Comparison of ENCODE assay signal across 8 cellular contexts in the genomic region with DNA sequence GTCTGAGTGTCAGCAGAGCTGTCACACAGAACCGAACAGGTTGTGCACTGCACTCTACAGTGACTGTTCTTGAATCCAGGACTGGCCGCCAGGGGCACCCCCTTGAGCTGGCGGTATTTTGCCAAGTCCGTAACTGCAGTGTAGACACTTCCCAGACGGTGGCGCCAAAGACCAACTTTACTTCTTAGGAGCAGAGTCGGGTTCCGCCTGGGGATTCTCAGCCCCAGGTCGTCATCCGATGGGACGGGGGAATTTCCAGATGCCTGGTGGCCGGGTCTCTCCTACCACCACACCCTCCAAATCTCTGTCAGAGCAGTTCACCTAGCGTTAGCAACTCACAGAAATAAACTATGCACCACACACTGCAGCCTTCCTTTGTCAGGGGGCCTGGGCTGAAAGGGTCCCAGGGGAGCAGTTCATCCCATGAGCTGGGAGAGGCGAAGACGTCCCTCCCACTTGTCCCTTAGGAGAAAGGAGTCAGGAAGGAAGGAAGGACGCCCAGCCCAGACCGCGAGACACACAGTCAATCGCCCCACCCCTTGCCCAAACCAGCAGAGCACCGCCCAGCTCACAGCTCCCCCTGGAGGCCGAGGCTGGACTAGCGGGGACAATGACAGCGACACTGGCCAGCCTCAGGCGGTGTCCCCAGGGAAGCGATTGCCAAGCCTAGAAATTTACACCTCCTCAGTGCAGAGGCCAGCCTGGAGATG. TPM values are rescaled to one million over a fixed set of nuclear protein-coding genes. Genes with fewer than 3 reads are reported as not detected.
DNase-seq lines count a peak whose midpoint lies in the region; ATAC-seq and TF ChIP-seq lines count a peak whose summit lies in the region.

No MANE protein-coding gene starts in this region.

- H3K27me3 Mint-ChIP-seq in naive B cell = no peaks in the 10 kb centered on the region

- peak overlapping the region; percentile 93 for H3K4me2 ChIP-seq in DOHH2 (ENCODE audit: low read length)

- H3K36me3 ChIP-seq in DOHH2 (ENCODE audit: control insufficient read depth, low read length) (no peaks in the 10 kb centered on the region), KOPT-K1 (ENCODE audit: insufficient read depth, low read length) (no peaks in the 10 kb centered on the region), Panc1 (ENCODE audit: control insufficient read depth, insufficient read depth, low read length) (no peaks in the 10 kb centered on the region)

- POLR2A ChIA-PET in Panc1 (lab: Charles Lee) = no interaction called here

- H3F3A ChIP-seq in DOHH2 (ENCODE audit: control insufficient read depth, insufficient read depth) = peaks cover 26% of the 10 kb centered on the region

- no peaks in the 10 kb centered on the region for H4K20me1 ChIP-seq in DOHH2 (ENCODE audit: control insufficient read depth, insufficient read depth, low read depth, low read length)

- H3K9me3 ChIP-seq in DOHH2 (ENCODE audit: control insufficient read depth, insufficient read depth, low read length) (no peaks in the 10 kb centered on the region), KOPT-K1 (ENCODE audit: insufficient read depth, low read length, poor library complexity, severe bottlenecking) (no peaks in the 10 kb centered on the region), Panc1 (ENCODE audit: control insufficient read depth, insufficient read depth, low read depth, low read length) (no peaks in the 10 kb centered on the region)

- H3K27ac ChIP-seq in DOHH2 (ENCODE audit: low read depth, low read length) = peak overlapping the region; percentile 68
- peak overlapping the region; percentile 73 for H3K27ac ChIP-seq in KOPT-K1 (ENCODE audit: low read depth, low read length, poor library complexity, severe bottlenecking)
- H3K27ac ChIP-seq in Panc1 (ENCODE audit: low read length) = peak overlapping the region; percentile 85

- BruUV-seq in Panc1 (replicated peaks; lab: Mats Ljungman, UMichigan) = no TSS peak

- peak overlapping the region; percentile 84 to 95 (median 94) for H3K4me3 Mint-ChIP-seq in naive B cell
- peak overlapping the region; percentile 94 for H3K4me3 Mint-ChIP-seq in stimulated activated effector memory CD8-positive, alpha-beta T cell treated with anti-CD3 and anti-CD28 coated beads, Interleukin-12 subunit alpha, Interleukin-12 subunit beta, amount 100 ng/mL, for 72 hours

- H3K4me1 ChIP-seq in DOHH2 (ENCODE audit: control insufficient read depth, low read length) (peaks cover 52% of the 10 kb centered on the region), Panc1 (ENCODE audit: control insufficient read depth, insufficient read depth, low read length) (no peaks in the 10 kb centered on the region; the same call in 1 of the 2 replicates)

- peaks cover 3% of the 10 kb centered on the region; the same call in 1 of the 2 replicates for H3K79me2 ChIP-seq in DOHH2 (ENCODE audit: control insufficient read depth, low read length)

- intact Hi-C loops in Panc1 (cut with micrococcal nuclease; ENCODE audit: unreplicated experiment) = no loop called here

- in situ Hi-C loops in Panc1 (cut with HindIII; ENCODE audit: low pct_unique_long_range_greater_than_20kb, low sequenced_read_pairs) = no loop called here

- no peaks in the 10 kb centered on the region for H3K27me3 ChIP-seq in DOHH2 (ENCODE audit: control insufficient read depth, low read length)
- H3K27me3 ChIP-seq in Panc1 (ENCODE audit: control insufficient read depth, insufficient read depth, low read length) = no peaks in the 10 kb centered on the region

- H3K36me3 Mint-ChIP-seq in naive B cell = no peaks in the 10 kb centered on the region
- peaks cover 5% of the 10 kb centered on the region for H3K36me3 Mint-ChIP-seq in stimulated activated effector memory CD8-positive, alpha-beta T cell treated with anti-CD3 and anti-CD28 coated beads, Interleukin-12 subunit alpha, Interleukin-12 subunit beta, amount 100 ng/mL, for 72 hours

- peaks cover 64 to 88% (median 73%) of the 10 kb centered on the region in 3 donors for H3K4me1 Mint-ChIP-seq in naive B cell
- peaks cover 35% of the 10 kb centered on the region for H3K4me1 Mint-ChIP-seq in stimulated activated effector memory CD8-positive, alpha-beta T cell treated with anti-CD3 and anti-CD28 coated beads, Interleukin-12 subunit alpha, Interleukin-12 subunit beta, amount 100 ng/mL, for 72 hours

- CTCF ChIA-PET in Panc1 (lab: Charles Lee) = interaction anchor here (0.6 to 2.1 kb wide), 16 partner anchors 11 to 519 kb away, joined by 3 to 11 read pairs (median 5); partner anchors contain the start of genes ACD and ATP6V0D1

- DNase-seq in Panc1 (ENCODE audit: low read depth, low spot score) (peak; percentile 85), activated T-helper 1 cell treated with Interleukin-2 at 50 U/mL for 16 hours (ENCODE audit: low read depth) (peak; percentile 91), fibroblast of gingiva (ENCODE audit: low read depth) (peak; percentile 92), naive B cell (peak; percentile 96)
- DNase-seq in stimulated activated effector memory CD8-positive, alpha-beta T cell treated with anti-CD3 and anti-CD28 coated beads, Interleukin-12 subunit alpha, Interleukin-12 subunit beta, amount 100 ng/mL, for 72 hours (ENCODE audit: low spot score in 2 of 2) = peak; percentile 98 to 99

- TF ChIP-seq CTCF in DOHH2 (IDR thresholded peaks at IDR 0.05; ENCODE audit: low read depth, low read length, poor library complexity, severe bottlenecking) = peak; percentile 92
- TF ChIP-seq CTCF in Panc1 (IDR thresholded peaks at IDR 0.05) = peak; percentile 94

- H3K27ac Mint-ChIP-seq in naive B cell = peak overlapping the region; percentile 99 to 100 (median 100)
- peak overlapping the region; percentile 98 for H3K27ac Mint-ChIP-seq in stimulated activated effector memory CD8-positive, alpha-beta T cell treated with anti-CD3 and anti-CD28 coated beads, Interleukin-12 subunit alpha, Interleukin-12 subunit beta, amount 100 ng/mL, for 72 hours

- ATAC-seq in GM21825 (IDR thresholded peaks at IDR 0.05; ENCODE audit: unreplicated experiment) = peak; percentile 60
- ATAC-seq in Panc1 = peak; percentile 96
- ATAC-seq in naive B cell (ENCODE audit: low read depth in 2 of 2) = peak; percentile 71 to 76
- ATAC-seq in stimulated activated effector memory CD8-positive, alpha-beta T cell treated with anti-CD3 and anti-CD28 coated beads, Interleukin-12 subunit alpha, Interleukin-12 subunit beta, amount 100 ng/mL, for 72 hours = peak; percentile 92

- H3K9me2 ChIP-seq in DOHH2 (replicated peaks; ENCODE audit: control insufficient read depth, low read length) = no peaks in the 10 kb centered on the region

- peak overlapping the region; percentile 74 for H3K4me3 ChIP-seq in DOHH2 (ENCODE audit: low read length)
- H3K4me3 ChIP-seq in Panc1 (ENCODE audit: low read depth in 2 of 2, low read length in 2 of 2) = peak overlapping the region; percentile 52 to 72

- no peaks in the 10 kb centered on the region for H3K9me3 Mint-ChIP-seq in naive B cell
- no peaks in the 10 kb centered on the region for H3K9me3 Mint-ChIP-seq in stimulated activated effector memory CD8-positive, alpha-beta T cell treated with anti-CD3 and anti-CD28 coated beads, Interleukin-12 subunit alpha, Interleukin-12 subunit beta, amount 100 ng/mL, for 72 hours

RNA-seq across cellular contexts. Expression of gene RIPOR1, which starts 7.4 kb away (rescaled TPM):
- 82.2 TPM for total RNA-seq in Panc1 (2021; ENCODE audit: unreplicated experiment)
- polyA plus RNA-seq in Panc1 (2012; ENCODE audit: insufficient read length) = 49.8 TPM
- polyA plus RNA-seq in naive B cell (ENCODE audit: low read depth in 6 of 6) = 10 to 100 TPM in 5 of 6 donors, 1 to 10 TPM in 1; 3.4 to 34.5 (median 16.5) TPM

RNA-seq across cellular contexts. Expression of gene AGRP, which starts 37.9 kb away (rescaled TPM):
- not detected for total RNA-seq in Panc1 (2021; ENCODE audit: unreplicated experiment)
- not detected for polyA plus RNA-seq in Panc1 (2012; ENCODE audit: insufficient read length)
- polyA plus RNA-seq in naive B cell (ENCODE audit: low read depth in 6 of 6) = not detected

RNA-seq across cellular contexts. Expression of gene ATP6V0D1, which starts 40.3 kb away (rescaled TPM):
- total RNA-seq in Panc1 (2021; ENCODE audit: unreplicated experiment) = 70.8 TPM
- polyA plus RNA-seq in Panc1 (2012; ENCODE audit: insufficient read length) = 103 TPM
- polyA plus RNA-seq in naive B cell (ENCODE audit: low read depth in 6 of 6) = 100 to 1,000 TPM; 136 to 255 (median 157) TPM

RNA-seq across cellular contexts. Expression of gene CTCF, which starts 41.1 kb away (rescaled TPM):
- 33.1 TPM for total RNA-seq in Panc1 (2021; ENCODE audit: unreplicated experiment)
- 25.5 TPM for polyA plus RNA-seq in Panc1 (2012; ENCODE audit: insufficient read length)
- 10 to 100 TPM; 40.2 to 93.3 (median 67.8) TPM for polyA plus RNA-seq in naive B cell (ENCODE audit: low read depth in 6 of 6)

Comparison
In these comparisons a context has a peak if more than half of its experiments do, and no peak if none do; other contexts are left out.
1. Peak in every context shown above with its lines: DNase-seq, ATAC-seq, H3K4me3 ChIP-seq and H3K27ac ChIP-seq.